In genomic region chr5:65760504-65761275, GRCh38 we compare ENCODE assay signal across 8 cellular contexts. TPM values are rescaled to one million over a fixed set of nuclear protein-coding genes. Genes with fewer than 3 reads are reported as not detected.
DNase-seq lines count a peak whose midpoint lies in the region; TF ChIP-seq lines count a peak whose summit lies in the region.

No MANE protein-coding gene starts in this region.

- peak; percentile 57 for TF ChIP-seq CTCF in LNCAP (IDR thresholded peaks at IDR 0.05)
- peak in 4 of 6 experiments; percentile 26 to 56 (median 42) for TF ChIP-seq CTCF in thyroid gland (IDR thresholded peaks at IDR 0.05)

- no peak for TF ChIP-seq POLR2A in thyroid gland (IDR thresholded peaks at IDR 0.05)

- no peaks in the 10 kb centered on the region for H3K4me1 ChIP-seq in thyroid gland

- H3K27ac ChIP-seq in thyroid gland: peak overlapping the region in 1 of 3 donors; percentile 24

- no peaks in the 10 kb centered on the region for H3K36me3 ChIP-seq in thyroid gland

- no peaks in the 10 kb centered on the region for H3K27me3 ChIP-seq in thyroid gland

- no peak overlapping the region for H3K4me3 ChIP-seq in thyroid gland (replicated peaks in 1 of 3)

- intact Hi-C loops in thyroid gland (cut with DNase I): no loop called here

- no peaks in the 10 kb centered on the region for H3K9me3 ChIP-seq in thyroid gland

- 54 to 65% methylated on average over 2 of the region's 2 CpGs for WGBS in thyroid gland, 2 donors

- peak; percentile 36 for DNase-seq in NK-92 treated with Interleukin-12 subunit alpha and Interleukin-12 subunit beta, amount 100 ng/mL, for 24 hours (lab: John Stamatoyannopoulos, UW)
- DNase-seq in NK-92 (lab: John Stamatoyannopoulos, UW; ENCODE audit: unreplicated experiment) (no peak), hypothalamus (lab: John Stamatoyannopoulos, UW) (peak in 33 of 51 donors; percentile 3 to 72 (median 30)), thyroid gland (peak; percentile 52 to 68), AML-193 (lab: John Stamatoyannopoulos, UW) (no peak), NCI-H1694 (lab: John Stamatoyannopoulos, UW) (no peak)
- peak; percentile 76 for DNase-seq in activated effector memory CD4-positive, alpha-beta T cell treated with anti-CD3 and anti-CD28 coated beads, Interleukin-2, amount 50 U/mL, for 16 hours

RNA-seq across cellular contexts. Expression of gene NLN, which starts 38.7 kb away (rescaled TPM):
- 10 to 100 TPM in 3 of 4 donors, 1 to 10 TPM in 1; 8.7 to 17.5 (median 13.1) TPM for total RNA-seq in thyroid gland

RNA-seq across cellular contexts. Expression of gene SGTB, which starts 38.8 kb away (rescaled TPM):
- total RNA-seq in thyroid gland: 10 to 100 TPM in 1 of 4 donors, 1 to 10 TPM in 3; 5.0 to 12.0 (median 6.3) TPM

Comparison
In these comparisons a context has a peak if more than half of its experiments do, and no peak if none do; other contexts are left out.
1. DNase-seq: peak in NK-92 treated with Interleukin-12 subunit alpha and Interleukin-12 subunit beta, amount 100 ng/mL, for 24 hours (single experiment), activated effector memory CD4-positive, alpha-beta T cell treated with anti-CD3 and anti-CD28 coated beads, Interleukin-2, amount 50 U/mL, for 16 hours (single experiment), hypothalamus (33 of 51) and thyroid gland (2 of 2); none in NK-92 (single experiment), AML-193 (0 of 2) and NCI-H1694 (single experiment).